10 cellular contexts compared by ENCODE assay signal in genomic region chr17:30236297-30236624, GRCh38. TPM values are rescaled to one million over a fixed set of nuclear protein-coding genes. Genes with fewer than 3 reads are reported as not detected.
DNase-seq lines count a peak whose midpoint lies in the region; ATAC-seq, FAIRE-seq and TF ChIP-seq lines count a peak whose summit lies in the region.
"Had no signal": no experiment of that assay in that cellular context is flagged by ENCODE, and none has a peak within 500 bp of the region (broad histone marks: within the 10 kb centered on the region; RNA-seq: fewer than 3 reads in every experiment).

No MANE protein-coding gene starts in this region.

- no peaks in the 10 kb centered on the region for H3K9me3 ChIP-seq in PC-3 (ENCODE audit: low read length)

- H3K36me3 ChIP-seq in PC-3 (ENCODE audit: low read depth, low read length), result no peaks in the 10 kb centered on the region

- no peaks in the 10 kb centered on the region for H4K20me1 ChIP-seq in PC-3 (ENCODE audit: low read length)

- H3K9me3 Mint-ChIP-seq in Calu3 (ENCODE audit: low read depth, unreplicated experiment), result no peaks in the 10 kb centered on the region
- no peaks in the 10 kb centered on the region for H3K9me3 Mint-ChIP-seq in osteocyte (ENCODE audit: unreplicated experiment)

- H3K27ac ChIP-seq in PC-3 (ENCODE audit: low read length), result no peak overlapping the region

- no peak for ATAC-seq in PC-3

- H3K4me3 Mint-ChIP-seq in Calu3 (ENCODE audit: low read depth, unreplicated experiment) (peak overlapping the region; percentile 77), osteocyte (ENCODE audit: unreplicated experiment) (peak overlapping the region; percentile 68)

- BruUV-seq in Calu3 (replicated peaks; lab: Mats Ljungman, UMichigan) (no TSS peak), PC-3 (replicated peaks; lab: Mats Ljungman, UMichigan) (no TSS peak)

- peaks cover 40% of the 10 kb centered on the region for H3K27me3 ChIP-seq in PC-3 (ENCODE audit: low read length)

- POLR2A ChIA-PET in PC-3 (lab: Charles Lee; ENCODE audit: unreplicated experiment), result no interaction called here

- no peaks in the 10 kb centered on the region for H3K79me2 ChIP-seq in PC-3 (ENCODE audit: low read length)

- DNase-seq in Calu3 (no peak), PC-3 (no peak), epithelial cell of esophagus (ENCODE audit: low read depth) (no peak), osteocyte (ENCODE audit: extremely low spot score, unreplicated experiment) (no peak), hippocampal formation (lab: John Stamatoyannopoulos, UW) (no peak), frontal cortex (ENCODE audit: low spot score in 2 of 2) (no peak), head of caudate nucleus (no peak), NCI-H82 treated with DMSO at 0.1 percent for 48 hours (lab: John Stamatoyannopoulos, UW; ENCODE audit: unreplicated experiment) (no peak)
- DNase-seq: effector CD4-positive, alpha-beta T cell; GDM1 had no signal

- H3K4me1 Mint-ChIP-seq in Calu3 (ENCODE audit: low read depth, unreplicated experiment) (no peaks in the 10 kb centered on the region), osteocyte (ENCODE audit: unreplicated experiment) (peaks cover 14% of the 10 kb centered on the region)

- H3K27ac Mint-ChIP-seq in Calu3 (ENCODE audit: unreplicated experiment) (no peak overlapping the region), osteocyte (ENCODE audit: unreplicated experiment) (no peak overlapping the region)

- TF ChIP-seq CTCF in Calu3 (IDR thresholded peaks at IDR 0.05; ENCODE audit: unreplicated experiment) (no peak), PC-3 (conservative IDR thresholded peaks at IDR 0.05; ENCODE audit: low read depth, low read length) (no peak), epithelial cell of esophagus (IDR thresholded peaks at IDR 0.05; ENCODE audit: insufficient read depth, low read depth, low read length, missing control alignments) (no peak), osteocyte (IDR thresholded peaks at IDR 0.05) (no peak)

- H3K4me2 ChIP-seq in PC-3 (ENCODE audit: low read length), result peak overlapping the region; percentile 70; the same call in 1 of the 2 replicates

- CTCF ChIA-PET in Calu3 (lab: Charles Lee), result interaction anchor here (0.5 to 5.1 kb wide), 8 partner anchors 16 to 1077 kb away, joined by 3 to 29 read pairs (median 4); no protein-coding TSS in a partner anchor
- CTCF ChIA-PET in PC-3 (lab: Charles Lee), result interaction anchor here (0.6 to 1.0 kb wide), 6 partner anchors 90 to 140 kb away, joined by 3 to 32 read pairs (median 4); no protein-coding TSS in a partner anchor

- no peak for FAIRE-seq in frontal cortex (lab: Jason Lieb, UNC)

- no peak overlapping the region for H3K9ac ChIP-seq in PC-3 (ENCODE audit: low read length)

- no peaks in the 10 kb centered on the region for H3K4me1 ChIP-seq in PC-3 (ENCODE audit: insufficient read depth, low read length)

- no peaks in the 10 kb centered on the region for H3K9me2 ChIP-seq in PC-3 (replicated peaks; ENCODE audit: low read length)

- H3K36me3 Mint-ChIP-seq in Calu3 (ENCODE audit: insufficient read depth, unreplicated experiment) (no peaks in the 10 kb centered on the region), osteocyte (ENCODE audit: unreplicated experiment) (no peaks in the 10 kb centered on the region)

- H3K27me3 Mint-ChIP-seq in Calu3 (ENCODE audit: unreplicated experiment) (peaks cover 81% of the 10 kb centered on the region), osteocyte (ENCODE audit: unreplicated experiment) (peaks cover 46% of the 10 kb centered on the region)

- H3K4me3 ChIP-seq in PC-3 (ENCODE audit: low read length), result peak overlapping the region; percentile 46; the same call in 1 of the 2 replicates
- H3K4me3 ChIP-seq in epithelial cell of esophagus (ENCODE audit: low read length), result peak overlapping the region; percentile 46

- no peaks in the 10 kb centered on the region for H3F3A ChIP-seq in PC-3 (ENCODE audit: low read length, unreplicated experiment)

- intact Hi-C loops in Calu3 (cut with micrococcal nuclease; ENCODE audit: unreplicated experiment) (loop anchor here (5.0 to 10.0 kb wide), 2 partner anchors 111 to 134 kb away; no protein-coding TSS in a partner anchor), PC-3 (cut with micrococcal nuclease) (loop anchor here (1.0 to 2.0 kb wide), 2 partner anchors 111 to 131 kb away; no protein-coding TSS in a partner anchor), head of caudate nucleus (cut with DNase I) (no loop called here)

- no peak overlapping the region for H2AFZ ChIP-seq in PC-3 (ENCODE audit: low read length)

RNA-seq across cellular contexts. Expression of gene SLC6A4, which starts 0.8 kb away (rescaled TPM):
- not detected in 2 replicates for total RNA-seq in Calu3 (2022)
- total RNA-seq in PC-3 (2014; rRNA removed), result not detected in 2 replicates
- total RNA-seq in osteocyte, result 0.10 and 0.16 TPM in 2 replicates
- 1.2 TPM for total RNA-seq in frontal cortex

RNA-seq across cellular contexts. Expression of gene BLMH, which starts 55.5 kb away (rescaled TPM):
- 28.2 and 33.7 TPM in 2 replicates for total RNA-seq in Calu3 (2022)
- total RNA-seq in PC-3 (2014; rRNA removed), result 15.9 and 19.1 TPM in 2 replicates
- total RNA-seq in osteocyte, result 67.0 TPM in 2 replicates
- total RNA-seq in frontal cortex, result 48.5 TPM
